In genomic region chr1:246295968-246296367, GRCh38 we compare ENCODE assay signal across 26 cellular contexts.
DNase-seq lines count a peak whose midpoint lies in the region; ATAC-seq and TF ChIP-seq lines count a peak whose summit lies in the region.
"Had no signal": no experiment of that assay in that cellular context is flagged by ENCODE, and none has a peak within 500 bp of the region (broad histone marks: within the 10 kb centered on the region; RNA-seq: fewer than 3 reads in every experiment).

No MANE protein-coding gene starts in this region.

- no peaks in the 10 kb centered on the region for H3K9me3 ChIP-seq in SJCRH30 (replicated peaks)
- H3K9me3 ChIP-seq: body of pancreas, ovary, Peyer's patch, sigmoid colon, upper lobe of left lung had no signal

- no peaks in the 10 kb centered on the region for H3K79me2 ChIP-seq in mesendoderm (ENCODE audit: control insufficient read depth, insufficient read depth, low read length)

- H3K27ac ChIP-seq in brain microvascular endothelial cell (no peak overlapping the region), mesendoderm (ENCODE audit: low read depth, low read length) (no peak overlapping the region), SJCRH30 (no peak overlapping the region)
- H3K27ac ChIP-seq: body of pancreas, ovary, Peyer's patch, sigmoid colon, upper lobe of left lung, WERI-Rb-1 had no signal

- H3K27me3 ChIP-seq in brain microvascular endothelial cell (replicated peaks) (no peaks in the 10 kb centered on the region), mesendoderm (ENCODE audit: insufficient read depth, low read length, poor library complexity) (no peaks in the 10 kb centered on the region), SJCRH30 (no peaks in the 10 kb centered on the region)
- H3K27me3 ChIP-seq: body of pancreas, ovary, Peyer's patch, sigmoid colon, upper lobe of left lung had no signal

- no peak overlapping the region for H2BK5ac ChIP-seq in mesendoderm (ENCODE audit: low read length)

- H3K36me3 ChIP-seq in brain microvascular endothelial cell (replicated peaks), result no peaks in the 10 kb centered on the region
- no peaks in the 10 kb centered on the region for H3K36me3 ChIP-seq in mesendoderm (ENCODE audit: control insufficient read depth, insufficient read depth, low read length)
- H3K36me3 ChIP-seq in SJCRH30, result no peaks in the 10 kb centered on the region
- H3K36me3 ChIP-seq: ovary, Peyer's patch, sigmoid colon, upper lobe of left lung, WERI-Rb-1 had no signal

- no peaks in the 10 kb centered on the region for H3K4me1 ChIP-seq in mesendoderm (ENCODE audit: control insufficient read depth, low read depth, low read length)
- no peaks in the 10 kb centered on the region for H3K4me1 ChIP-seq in SJCRH30
- H3K4me1 ChIP-seq: Peyer's patch, sigmoid colon had no signal

- WGBS in mesendoderm (ENCODE audit: extremely low coverage, insufficient coverage, low lambda C conversion rate), result no CpG with 5 or more reads among the region's 5 CpGs

- no peak overlapping the region for H2BK120ac ChIP-seq in mesendoderm (ENCODE audit: low read depth, low read length)

- H3K4ac ChIP-seq in mesendoderm (ENCODE audit: low read depth, low read length), result no peak overlapping the region

- DNase-seq in GDM1 (lab: John Stamatoyannopoulos, UW) (peak; percentile 33), NOMO-1 treated with DMSO at 0.1 percent for 48 hours (lab: John Stamatoyannopoulos, UW; ENCODE audit: unreplicated experiment) (peak; percentile 53), brain microvascular endothelial cell (peak; percentile 21), mesendoderm (no peak), SJCRH30 (no peak), NAMALWA (ENCODE audit: low spot score) (no peak)
- DNase-seq: activated CD8-positive, alpha-beta T cell treated with anti-CD3 and anti-CD28 coated beads, Interleukin-2, amount 10 ng/mL, durations not matched to agents 7 days and 5 days; activated T-cell treated with anti-CD3 and anti-CD28 coated beads, Interleukin-2, amount 50 U/mL, for 72 hours; CD8-positive, alpha-beta T cell; cortex of kidney; DMS79 treated with DMSO at 0.1 percent for 48 hours; erythroblast; left ventricle myocardium superior; NCI-H1092 treated with DMSO at 0.1 percent for 48 hours; NCI-H2081 treated with DMSO at 0.1 percent for 48 hours; NCI-H748 treated with DMSO at 0.1 percent for 48 hours; ovary; Peyer's patch; sigmoid colon; stimulated activated naive CD8-positive, alpha-beta T cell treated with anti-CD3 and anti-CD28 coated beads, Interleukin-15, amount 100 ng/mL, for 72 hours; SW 1271; upper lobe of left lung; WERI-Rb-1 had no signal

- H4K8ac ChIP-seq in mesendoderm (ENCODE audit: low read depth, low read length), result peak overlapping the region; percentile 65

- H3K4me2 ChIP-seq in mesendoderm (ENCODE audit: low read length), result no peak overlapping the region

- in situ Hi-C loops in brain microvascular endothelial cell (cut with HindIII; ENCODE audit: low pct_ligation_motif_present, low sequenced_read_pairs), result no loop called here

- H3K79me1 ChIP-seq in mesendoderm (ENCODE audit: low read length), result no peaks in the 10 kb centered on the region

- no peak overlapping the region for H2BK15ac ChIP-seq in mesendoderm (replicated peaks; ENCODE audit: low read depth)

- ATAC-seq in GM21723 (IDR thresholded peaks at IDR 0.05; ENCODE audit: unreplicated experiment) (no peak), HG02885 (IDR thresholded peaks at IDR 0.05; ENCODE audit: poor library complexity, unreplicated experiment) (no peak)
- ATAC-seq: activated CD8-positive, alpha-beta T cell treated with anti-CD3 and anti-CD28 coated beads, Interleukin-2, amount 10 ng/mL, durations not matched to agents 7 days and 5 days; activated T-cell treated with anti-CD3 and anti-CD28 coated beads, Interleukin-2, amount 50 U/mL, for 72 hours; body of pancreas; CD8-positive, alpha-beta T cell; left ventricle myocardium superior; stimulated activated naive CD8-positive, alpha-beta T cell treated with anti-CD3 and anti-CD28 coated beads, Interleukin-15, amount 100 ng/mL, for 72 hours had no signal

- no peak overlapping the region for H2AK5ac ChIP-seq in mesendoderm (ENCODE audit: low read length)

- no peak overlapping the region for H3K56ac ChIP-seq in mesendoderm (ENCODE audit: low read length)

- no peak overlapping the region for H3K23ac ChIP-seq in mesendoderm (ENCODE audit: low read length)

- peak overlapping the region; percentile 51 for H3K18ac ChIP-seq in mesendoderm (ENCODE audit: low read length)

- no peak overlapping the region for H3K9ac ChIP-seq in mesendoderm (ENCODE audit: low read length)

- no peak overlapping the region for H3K4me3 ChIP-seq in brain microvascular endothelial cell (ENCODE audit: low read depth, low read length)
- no peak overlapping the region for H3K4me3 ChIP-seq in mesendoderm (ENCODE audit: low read length)
- no peak overlapping the region for H3K4me3 ChIP-seq in SJCRH30
- H3K4me3 ChIP-seq: body of pancreas, ovary, Peyer's patch, sigmoid colon, upper lobe of left lung had no signal

- H4K5ac ChIP-seq in mesendoderm (ENCODE audit: low read length), result no peak overlapping the region

- no peak for TF ChIP-seq CTCF in brain microvascular endothelial cell (IDR thresholded peaks at IDR 0.05; ENCODE audit: low read depth, low read length, missing control alignments)

Comparison
In these comparisons a context has a peak if more than half of its experiments do, and no peak if none do; other contexts are left out.
1. DNase-seq: peak in GDM1 (single experiment), NOMO-1 treated with DMSO at 0.1 percent for 48 hours (single experiment) and brain microvascular endothelial cell (single experiment); none in mesendoderm (single experiment), SJCRH30 (0 of 2) and NAMALWA (single experiment).